In genomic region chr2:28613616-28614501, GRCh38 we compare ENCODE assay signal across 10 cellular contexts.
DNase-seq lines count a peak whose midpoint lies in the region; ATAC-seq, FAIRE-seq and TF ChIP-seq lines count a peak whose summit lies in the region.
"Had no signal": no experiment of that assay in that cellular context is flagged by ENCODE, and none has a peak within 500 bp of the region (broad histone marks: within the 10 kb centered on the region; RNA-seq: fewer than 3 reads in every experiment).

No MANE protein-coding gene starts in this region.

- H3K9ac ChIP-seq in SK-N-SH: no peak overlapping the region

- DNase-seq in HTR-8/SVneo (ENCODE audit: insufficient read length, low spot score) (peak; percentile 70), epithelial cell of prostate (ENCODE audit: low read depth, low spot score) (peak; percentile 99), activated gamma-delta T cell (lab: John Stamatoyannopoulos, UW) (no peak), SK-N-SH (no peak)
- DNase-seq in activated CD4-positive, alpha-beta T cell treated with anti-CD3 and anti-CD28 coated beads for 36 hours: peak; percentile 74
- DNase-seq in stimulated activated CD4-positive, alpha-beta T cell treated with anti-CD3 and anti-CD28 coated beads, Interleukin-12 subunit alpha, Interleukin-12 subunit beta, amount 100 ng/mL, for 48 hours (ENCODE audit: low read depth in 2 of 3, low spot score in 1 of 3): peak; percentile 22 to 51 (median 28)
- DNase-seq: uterus had no signal

- no peaks in the 10 kb centered on the region for H4K20me1 ChIP-seq in SK-N-SH (ENCODE audit: insufficient read depth)

- no peak overlapping the region for H3K4me3 ChIP-seq in SK-N-SH (ENCODE audit: low read depth in 2 of 2, low read length in 1 of 2)
- H3K4me3 ChIP-seq: uterus had no signal

- CTCF ChIA-PET in activated CD4-positive, alpha-beta T cell treated with anti-CD3 and anti-CD28 coated beads for 36 hours (lab: Charles Lee): interaction anchor here (1.3 to 7.4 kb wide), 3 partner anchors 9 to 47 kb away, joined by 3 to 55 read pairs (median 4); no protein-coding TSS in a partner anchor
- CTCF ChIA-PET in SK-N-SH (lab: Yijun Ruan, JAX): interaction anchor here (1.1 to 9.7 kb wide), 2 partner anchors 20 to 47 kb away, joined by 5 to 92 read pairs; no protein-coding TSS in a partner anchor

- no peak overlapping the region for H3K4me2 ChIP-seq in SK-N-SH

- no peaks in the 10 kb centered on the region for H3K27me3 Mint-ChIP-seq in activated CD4-positive, alpha-beta T cell treated with anti-CD3 and anti-CD28 coated beads for 36 hours

- peak; percentile 72 for ATAC-seq in activated CD4-positive, alpha-beta T cell treated with anti-CD3 and anti-CD28 coated beads for 36 hours
- ATAC-seq in HG02884 (IDR thresholded peaks at IDR 0.05; ENCODE audit: unreplicated experiment): no peak
- ATAC-seq in GM18505 (IDR thresholded peaks at IDR 0.05; ENCODE audit: unreplicated experiment): no peak

- peaks cover 7% of the 10 kb centered on the region for H3F3A ChIP-seq in SK-N-SH (replicated peaks; ENCODE audit: insufficient read depth)

- no peaks in the 10 kb centered on the region for H3K36me3 ChIP-seq in SK-N-SH (replicated peaks in 1 of 2; ENCODE audit: control insufficient read depth in 1 of 2, insufficient read depth in 2 of 2, low read length in 1 of 2)
- H3K36me3 ChIP-seq: uterus had no signal

- WGBS in SK-N-SH (ENCODE audit: low lambda C conversion rate): 74% methylated on average over 11 of the region's 11 CpGs

- POLR2A ChIA-PET in activated CD4-positive, alpha-beta T cell treated with anti-CD3 and anti-CD28 coated beads for 36 hours (lab: Charles Lee): no interaction called here
- POLR2A ChIA-PET in SK-N-SH (lab: Yijun Ruan, JAX): no interaction called here

- no peaks in the 10 kb centered on the region for H3K9me3 Mint-ChIP-seq in activated CD4-positive, alpha-beta T cell treated with anti-CD3 and anti-CD28 coated beads for 36 hours (ENCODE audit: low read depth)
- H3K9me3 Mint-ChIP-seq: neural crest cell had no signal

- no peaks in the 10 kb centered on the region for H3K9me3 ChIP-seq in SK-N-SH
- H3K9me3 ChIP-seq: uterus had no signal

- FAIRE-seq in HTR-8/SVneo (lab: Jason Lieb, UNC): peak; percentile 88

- no peak for TF ChIP-seq POLR2A in GM18505 (IDR thresholded peaks at IDR 0.05; ENCODE audit: borderline replicate concordance, extremely low read depth, insufficient read depth, insufficient read length)

- H3K27ac ChIP-seq in epithelial cell of prostate (peak overlapping the region; percentile 99), SK-N-SH (ENCODE audit: low read depth in 2 of 2, low read length in 1 of 2) (no peak overlapping the region)
- H3K27ac ChIP-seq: uterus had no signal

- TF ChIP-seq EP300 in SK-N-SH (IDR thresholded peaks at IDR 0.05; ENCODE audit: borderline replicate concordance in 1 of 2, low read depth in 1 of 2, low read length in 1 of 2): no peak

- peaks cover 48% of the 10 kb centered on the region for H3K4me1 Mint-ChIP-seq in activated CD4-positive, alpha-beta T cell treated with anti-CD3 and anti-CD28 coated beads for 36 hours

- no peaks in the 10 kb centered on the region for H3K79me2 ChIP-seq in SK-N-SH (ENCODE audit: insufficient read depth)

- no peaks in the 10 kb centered on the region for H3K27me3 ChIP-seq in SK-N-SH (ENCODE audit: insufficient read depth)
- H3K27me3 ChIP-seq: uterus had no signal

- peaks cover 0 to 6% of the 10 kb centered on the region in 2 experiments; a peak in 2 of 4 replicates for H3K4me1 ChIP-seq in SK-N-SH (ENCODE audit: control insufficient read depth in 1 of 2, insufficient read depth in 2 of 2, low read depth in 1 of 2, low read length in 1 of 2)

- H3K27ac Mint-ChIP-seq in activated CD4-positive, alpha-beta T cell treated with anti-CD3 and anti-CD28 coated beads for 36 hours: no peak overlapping the region

- intact Hi-C loops in activated CD4-positive, alpha-beta T cell treated with anti-CD3 and anti-CD28 coated beads for 36 hours (cut with DNase I, micrococcal nuclease): loop anchor here in 1 of 2 experiments (2.0 kb wide), 1 partner anchor 19 kb away; no protein-coding TSS in a partner anchor

- no peak for TF ChIP-seq CTCF in SK-N-SH (IDR thresholded peaks at IDR 0.05)

- no peak overlapping the region for H3K4me3 Mint-ChIP-seq in activated CD4-positive, alpha-beta T cell treated with anti-CD3 and anti-CD28 coated beads for 36 hours
- H3K4me3 Mint-ChIP-seq: neural crest cell had no signal

- no peaks in the 10 kb centered on the region for H3K36me3 Mint-ChIP-seq in activated CD4-positive, alpha-beta T cell treated with anti-CD3 and anti-CD28 coated beads for 36 hours (ENCODE audit: low read depth)

- TF ChIP-seq RAD21 in SK-N-SH (IDR thresholded peaks at IDR 0.05; ENCODE audit: low read length): no peak

- no peaks in the 10 kb centered on the region for H3K9me2 ChIP-seq in SK-N-SH

- no peak overlapping the region for H2AFZ ChIP-seq in SK-N-SH (ENCODE audit: low read depth)

TF ChIP-seq in SK-N-SH, 30 proteins besides CTCF, POLR2A, EP300 and RAD21 (continues in another document):
- no peak for TF ChIP-seq ZBTB33 (IDR thresholded peaks at IDR 0.05; ENCODE audit: borderline replicate concordance, low read depth)
- TF ChIP-seq POLR2AphosphoS5 (IDR thresholded peaks at IDR 0.05; ENCODE audit: low read depth, low read length): no peak
- no peak for TF ChIP-seq ELF1 (IDR thresholded peaks at IDR 0.05)
- no peak for TF ChIP-seq JUND (IDR thresholded peaks at IDR 0.05)
- no peak for TF ChIP-seq FOSL2 (IDR thresholded peaks at IDR 0.05; ENCODE audit: borderline replicate concordance, low read depth)
- TF ChIP-seq SMC3 (IDR thresholded peaks at IDR 0.05; ENCODE audit: low read depth, low read length): no peak
- no peak for TF ChIP-seq REST (IDR thresholded peaks at IDR 0.05; ENCODE audit: low read depth, low read length)
- no peak for TF ChIP-seq FOXJ3 (CRISPR knock-in tag; IDR thresholded peaks at IDR 0.05)
- TF ChIP-seq EZH2phosphoT487 (IDR thresholded peaks at IDR 0.05; ENCODE audit: borderline replicate concordance, low read depth): no peak
- TF ChIP-seq, protein P1, sequence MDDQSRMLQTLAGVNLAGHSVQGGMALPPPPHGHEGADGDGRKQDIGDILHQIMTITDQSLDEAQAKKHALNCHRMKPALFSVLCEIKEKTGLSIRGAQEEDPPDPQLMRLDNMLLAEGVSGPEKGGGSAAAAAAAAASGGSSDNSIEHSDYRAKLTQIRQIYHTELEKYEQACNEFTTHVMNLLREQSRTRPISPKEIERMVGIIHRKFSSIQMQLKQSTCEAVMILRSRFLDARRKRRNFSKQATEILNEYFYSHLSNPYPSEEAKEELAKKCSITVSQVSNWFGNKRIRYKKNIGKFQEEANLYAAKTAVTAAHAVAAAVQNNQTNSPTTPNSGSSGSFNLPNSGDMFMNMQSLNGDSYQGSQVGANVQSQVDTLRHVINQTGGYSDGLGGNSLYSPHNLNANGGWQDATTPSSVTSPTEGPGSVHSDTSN (IDR thresholded peaks at IDR 0.05): no peak
- TF ChIP-seq CHD2 (IDR thresholded peaks at IDR 0.05; ENCODE audit: low read length, partially characterized antibody): no peak
- no peak for TF ChIP-seq MEF2A (IDR thresholded peaks at IDR 0.05; ENCODE audit: borderline replicate concordance, low read depth)
- TF ChIP-seq GABPA (IDR thresholded peaks at IDR 0.05; ENCODE audit: low read depth): no peak
- TF ChIP-seq NRF1 (IDR thresholded peaks at IDR 0.05; ENCODE audit: low read depth, low read length): no peak
- no peak for TF ChIP-seq MXI1 (IDR thresholded peaks at IDR 0.05; ENCODE audit: low read depth, low read length)
- TF ChIP-seq RFX5 (IDR thresholded peaks at IDR 0.05; ENCODE audit: low read length): no peak

Comparison
In these comparisons a context has a peak if more than half of its experiments do, and no peak if none do; other contexts are left out.
1. DNase-seq: peak in HTR-8/SVneo (single experiment), activated CD4-positive, alpha-beta T cell treated with anti-CD3 and anti-CD28 coated beads for 36 hours (single experiment), epithelial cell of prostate (single experiment) and stimulated activated CD4-positive, alpha-beta T cell treated with anti-CD3 and anti-CD28 coated beads, Interleukin-12 subunit alpha, Interleukin-12 subunit beta, amount 100 ng/mL, for 48 hours (3 of 3); none in activated gamma-delta T cell (single experiment) and SK-N-SH (single experiment).